ENCODE assay signal across 25 cellular contexts in the genomic region with DNA sequence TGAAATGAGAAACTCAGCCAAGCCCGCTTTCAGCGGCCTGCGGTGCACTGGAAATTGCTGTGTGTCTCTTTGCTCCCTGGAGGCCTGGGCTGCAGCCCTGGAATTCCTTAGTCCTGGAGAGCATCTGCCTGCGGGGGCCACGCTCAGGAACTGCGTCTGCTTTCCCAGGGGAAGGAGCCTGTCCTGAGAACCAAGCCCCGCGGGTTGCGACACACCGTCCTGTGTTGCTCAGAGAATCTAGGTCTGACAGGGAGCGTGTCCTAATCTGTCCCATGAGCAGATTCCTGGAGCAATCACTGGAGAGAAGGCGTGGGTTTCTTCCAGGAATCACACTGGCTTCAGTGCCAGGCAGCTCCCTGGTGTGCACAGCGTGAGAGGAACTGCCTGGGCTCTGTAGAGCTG.
DNase-seq lines count a peak whose midpoint lies in the region; ATAC-seq and TF ChIP-seq lines count a peak whose summit lies in the region.
"Had no signal": no experiment of that assay in that cellular context is flagged by ENCODE, and none has a peak within 500 bp of the region (broad histone marks: within the 10 kb centered on the region; RNA-seq: fewer than 3 reads in every experiment).

No MANE protein-coding gene starts in this region.

- no CpG with 5 or more reads among the region's 13 CpGs for WGBS in mesendoderm (ENCODE audit: extremely low coverage, insufficient coverage, low lambda C conversion rate)
- WGBS in aorta, 2 donors = 1 to 6% methylated on average over 13 of the region's 13 CpGs

- H3K9me3 Mint-ChIP-seq in activated CD8-positive, alpha-beta memory T cell treated with anti-CD3 and anti-CD28 coated beads, Interleukin-2, amount 10 ng/mL, durations not matched to agents 7 days and 5 days (ENCODE audit: low read depth) = peaks cover 2% of the 10 kb centered on the region

- H3K4ac ChIP-seq in mesendoderm (ENCODE audit: low read depth, low read length) = peak overlapping the region; percentile 17

- H3K27me3 ChIP-seq in mesendoderm (ENCODE audit: insufficient read depth, low read length, poor library complexity) = no peaks in the 10 kb centered on the region
- no peaks in the 10 kb centered on the region for H3K27me3 ChIP-seq in aorta (ENCODE audit: control insufficient read depth in 1 of 2, insufficient read depth in 2 of 2, low read length in 1 of 2)
- H3K27me3 ChIP-seq: upper lobe of left lung had no signal

- H3K27me3 Mint-ChIP-seq in activated CD8-positive, alpha-beta memory T cell treated with anti-CD3 and anti-CD28 coated beads, Interleukin-2, amount 10 ng/mL, durations not matched to agents 7 days and 5 days = no peaks in the 10 kb centered on the region

- H2BK120ac ChIP-seq in mesendoderm (ENCODE audit: low read depth, low read length) = peak overlapping the region; percentile 46

- H3K79me1 ChIP-seq in mesendoderm (ENCODE audit: low read length) = no peaks in the 10 kb centered on the region

- H3K4me3 ChIP-seq in fibroblast of villous mesenchyme (ENCODE audit: low read depth, low read length) = no peak overlapping the region
- no peak overlapping the region for H3K4me3 ChIP-seq in mesendoderm (ENCODE audit: low read length)
- H3K4me3 ChIP-seq in aorta (ENCODE audit: low read length in 2 of 2) = no peak overlapping the region
- H3K4me3 ChIP-seq: esophagus squamous epithelium, upper lobe of left lung had no signal

- CTCF ChIA-PET in activated CD8-positive, alpha-beta memory T cell treated with anti-CD3 and anti-CD28 coated beads, Interleukin-2, amount 10 ng/mL, durations not matched to agents 7 days and 5 days (lab: Charles Lee) = no interaction called here

- no peak overlapping the region for H4K5ac ChIP-seq in mesendoderm (ENCODE audit: low read length)

- H3K4me1 Mint-ChIP-seq in activated CD8-positive, alpha-beta memory T cell treated with anti-CD3 and anti-CD28 coated beads, Interleukin-2, amount 10 ng/mL, durations not matched to agents 7 days and 5 days = no peaks in the 10 kb centered on the region
- H3K4me1 Mint-ChIP-seq: B cell; immature natural killer cell; stimulated activated naive CD8-positive, alpha-beta T cell treated with anti-CD3 and anti-CD28 coated beads, Interleukin-15, amount 100 ng/mL, for 72 hours had no signal

- intact Hi-C loops in aorta (cut with DNase I) = no loop called here
- intact Hi-C loops in left colon (cut with DNase I, micrococcal nuclease) = no loop called here

- no peak overlapping the region for H3K23ac ChIP-seq in mesendoderm (ENCODE audit: low read length)

- no peak overlapping the region for H4K8ac ChIP-seq in mesendoderm (ENCODE audit: low read depth, low read length)

- no peak overlapping the region for H3K4me3 Mint-ChIP-seq in activated CD8-positive, alpha-beta memory T cell treated with anti-CD3 and anti-CD28 coated beads, Interleukin-2, amount 10 ng/mL, durations not matched to agents 7 days and 5 days
- H3K4me3 Mint-ChIP-seq: B cell; IgD-negative memory B cell; immature natural killer cell; stimulated activated naive CD8-positive, alpha-beta T cell treated with anti-CD3 and anti-CD28 coated beads, Interleukin-15, amount 100 ng/mL, for 72 hours had no signal

- H3K79me2 ChIP-seq in mesendoderm (ENCODE audit: control insufficient read depth, insufficient read depth, low read length) = no peaks in the 10 kb centered on the region
- H3K79me2 ChIP-seq: parathyroid adenoma had no signal

- peak overlapping the region; percentile 43 for H3K18ac ChIP-seq in mesendoderm (ENCODE audit: low read length)

- peak overlapping the region; percentile 87 for H3K56ac ChIP-seq in mesendoderm (ENCODE audit: low read length)

- H3K4me2 ChIP-seq in mesendoderm (ENCODE audit: low read length) = no peak overlapping the region

- no peak overlapping the region for H2AK5ac ChIP-seq in mesendoderm (ENCODE audit: low read length)

- H3K36me3 Mint-ChIP-seq in activated CD8-positive, alpha-beta memory T cell treated with anti-CD3 and anti-CD28 coated beads, Interleukin-2, amount 10 ng/mL, durations not matched to agents 7 days and 5 days = no peaks in the 10 kb centered on the region
- H3K36me3 Mint-ChIP-seq: IgD-negative memory B cell, immature natural killer cell had no signal

- H3K9me3 ChIP-seq in aorta (ENCODE audit: control insufficient read depth, low read length) = no peaks in the 10 kb centered on the region
- H3K9me3 ChIP-seq: Caco-2, esophagus squamous epithelium, upper lobe of left lung had no signal

- H2BK15ac ChIP-seq in mesendoderm (replicated peaks; ENCODE audit: low read depth) = no peak overlapping the region

- DNase-seq in activated CD8-positive, alpha-beta memory T cell treated with anti-CD3 and anti-CD28 coated beads, Interleukin-2, amount 50 U/mL, for 48 hours = peak; percentile 10
- no peak for DNase-seq in activated CD8-positive, alpha-beta memory T cell treated with anti-CD3 and anti-CD28 coated beads, Interleukin-2, amount 10 ng/mL, durations not matched to agents 7 days and 5 days
- DNase-seq in fibroblast of villous mesenchyme (ENCODE audit: low read depth) = peak; percentile 1
- peak; percentile 87 for DNase-seq in mesendoderm
- peak; percentile 70 to 85 for DNase-seq in aorta
- DNase-seq in T-helper 1 cell = no peak
- no peak for DNase-seq in inferior parietal cortex (ENCODE audit: extremely low spot score)
- DNase-seq in left colon = no peak
- DNase-seq: 8988T; activated CD4-positive, alpha-beta T cell treated with anti-CD3 and anti-CD28 coated beads for 48 hours; activated CD8-positive, alpha-beta memory T cell treated with anti-CD3 and anti-CD28 coated beads, Interleukin-2, amount 50 U/mL, for 4 hours; activated effector memory CD4-positive, alpha-beta T cell treated with anti-CD3 and anti-CD28 coated beads, Interleukin-2, amount 50 U/mL, for 16 hours; Caco-2; central memory CD4-positive, alpha-beta T cell; esophagus squamous epithelium; glutamatergic neuron; immature natural killer cell; MM.1S; RPMI8226; stimulated activated naive CD8-positive, alpha-beta T cell treated with anti-CD3 and anti-CD28 coated beads, Interleukin-15, amount 100 ng/mL, for 72 hours; SW 1271; upper lobe of left lung had no signal

- peak overlapping the region; percentile 70 for H2BK5ac ChIP-seq in mesendoderm (ENCODE audit: low read length)

- H3K27ac Mint-ChIP-seq in activated CD8-positive, alpha-beta memory T cell treated with anti-CD3 and anti-CD28 coated beads, Interleukin-2, amount 10 ng/mL, durations not matched to agents 7 days and 5 days = no peak overlapping the region
- H3K27ac Mint-ChIP-seq: B cell; IgD-negative memory B cell; immature natural killer cell; stimulated activated naive CD8-positive, alpha-beta T cell treated with anti-CD3 and anti-CD28 coated beads, Interleukin-15, amount 100 ng/mL, for 72 hours had no signal

- no peak overlapping the region for H3K9ac ChIP-seq in mesendoderm (ENCODE audit: low read length)
- H3K9ac ChIP-seq: parathyroid adenoma had no signal

- no peak for TF ChIP-seq CTCF in fibroblast of villous mesenchyme (IDR thresholded peaks at IDR 0.05; ENCODE audit: insufficient read depth, low read depth, low read length)

- ATAC-seq in activated CD8-positive, alpha-beta memory T cell treated with anti-CD3 and anti-CD28 coated beads, Interleukin-2, amount 10 ng/mL, durations not matched to agents 7 days and 5 days = no peak
- ATAC-seq in aorta (ENCODE audit: low FRiP score) (peak; percentile 50), left colon (no peak)
- ATAC-seq: stimulated activated naive CD8-positive, alpha-beta T cell treated with anti-CD3 and anti-CD28 coated beads, Interleukin-15, amount 100 ng/mL, for 72 hours had no signal

- H3K27ac ChIP-seq in mesendoderm (ENCODE audit: low read depth, low read length) (peak overlapping the region; percentile 10), aorta (ENCODE audit: low read depth in 1 of 2, low read length in 2 of 2) (no peak overlapping the region)
- H3K27ac ChIP-seq: esophagus squamous epithelium, parathyroid adenoma, upper lobe of left lung had no signal

- H3K4me1 ChIP-seq in mesendoderm (ENCODE audit: control insufficient read depth, low read depth, low read length) (peaks cover 14% of the 10 kb centered on the region), aorta (ENCODE audit: control insufficient read depth in 1 of 2, insufficient read depth in 2 of 2, low read length in 2 of 2) (peaks cover 0 to 8% of the 10 kb centered on the region in 2 donors)
- H3K4me1 ChIP-seq: Caco-2, parathyroid adenoma, upper lobe of left lung had no signal

- H3K36me3 ChIP-seq in mesendoderm (ENCODE audit: control insufficient read depth, insufficient read depth, low read length) = no peaks in the 10 kb centered on the region
- H3K36me3 ChIP-seq in aorta (ENCODE audit: control insufficient read depth in 1 of 2, insufficient read depth in 2 of 2, low read length in 1 of 2) = no peaks in the 10 kb centered on the region
- H3K36me3 ChIP-seq: esophagus squamous epithelium, upper lobe of left lung had no signal

Comparison
In these comparisons a context has a peak if more than half of its experiments do, and no peak if none do; other contexts are left out.
1. DNase-seq: peak in activated CD8-positive, alpha-beta memory T cell treated with anti-CD3 and anti-CD28 coated beads, Interleukin-2, amount 50 U/mL, for 48 hours (single experiment), fibroblast of villous mesenchyme (single experiment), mesendoderm (single experiment) and aorta (2 of 2); none in activated CD8-positive, alpha-beta memory T cell treated with anti-CD3 and anti-CD28 coated beads, Interleukin-2, amount 10 ng/mL, durations not matched to agents 7 days and 5 days (single experiment), T-helper 1 cell (0 of 5), inferior parietal cortex (single experiment) and left colon (0 of 2).